ENCODE assay signal across 1 cellular context in the genomic region with DNA sequence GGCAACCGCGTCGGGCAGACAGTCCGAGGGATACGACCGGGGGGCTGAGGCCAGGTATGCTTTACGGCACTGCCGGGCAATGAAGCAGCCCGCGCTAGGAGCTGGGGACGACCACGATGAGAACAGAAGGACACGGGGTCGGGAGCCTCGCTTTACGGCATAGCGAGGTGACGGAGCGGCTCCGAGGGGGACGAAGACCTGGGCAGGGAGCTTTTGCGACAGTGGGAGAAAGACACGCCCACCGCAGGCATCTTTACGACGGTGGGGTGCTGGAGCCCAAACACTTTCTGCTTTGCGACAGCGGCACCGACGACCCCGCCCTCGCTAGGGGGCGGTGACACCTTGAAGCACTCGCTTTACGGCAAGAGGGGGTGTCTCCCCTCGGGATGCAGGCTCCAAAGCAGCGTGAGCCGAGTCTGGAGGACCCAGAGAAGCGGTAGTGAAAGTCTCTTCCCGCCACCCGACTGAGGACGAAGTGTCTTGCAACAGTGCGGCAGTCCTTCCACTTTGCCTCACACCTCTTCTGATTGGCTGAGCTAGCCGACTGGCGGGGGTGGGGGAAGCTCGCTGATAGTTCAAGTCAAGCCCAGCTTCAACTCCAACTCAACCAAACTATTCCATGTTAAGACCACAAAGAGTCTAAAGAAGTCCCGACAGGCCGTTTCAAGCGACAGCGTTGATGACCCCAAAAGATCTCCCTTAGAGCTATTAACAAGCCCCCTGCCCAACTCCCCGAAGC.
TF ChIP-seq lines count a peak whose summit lies in the region.

No MANE protein-coding gene starts in this region.

TF ChIP-seq in HepG2, 621 proteins besides CTCF, POLR2A, EP300 and RAD21 (continued from another document and continues in another):
- TF ChIP-seq ZFP1 (CRISPR knock-in tag; IDR thresholded peaks at IDR 0.05) (peak; percentile 48; the same call in 1 of the 2 replicates), NFIC (IDR thresholded peaks at IDR 0.05; ENCODE audit: low read length) (no peak), KMT2B (CRISPR knock-in tag; IDR thresholded peaks at IDR 0.05) (peak; percentile 44; the same call in 1 of the 2 replicates), NR1H2 (CRISPR knock-in tag; IDR thresholded peaks at IDR 0.05; ENCODE audit: borderline replicate concordance, low read depth) (no peak), KDM5A (IDR thresholded peaks at IDR 0.05; ENCODE audit: borderline replicate concordance, low read length) (peak; percentile 85; the same call in 1 of the 2 replicates), ZNF614 (CRISPR knock-in tag; IDR thresholded peaks at IDR 0.05; ENCODE audit: borderline replicate concordance) (peak; percentile 78; the same call in 1 of the 2 replicates), ZNF563 (CRISPR knock-in tag; IDR thresholded peaks at IDR 0.05) (no peak), MIXL1 (CRISPR knock-in tag; IDR thresholded peaks at IDR 0.05) (peak; percentile 48; the same call in 1 of the 2 replicates), PHF21A (CRISPR knock-in tag; IDR thresholded peaks at IDR 0.05) (peak; percentile 94), CBX5 (CRISPR knock-in tag; IDR thresholded peaks at IDR 0.05; ENCODE audit: borderline replicate concordance) (peak; percentile 73; the same call in 1 of the 2 replicates), SPEN (CRISPR knock-in tag; IDR thresholded peaks at IDR 0.05; ENCODE audit: low read depth) (peak; percentile 93), SKI (IDR thresholded peaks at IDR 0.05; ENCODE audit: partially characterized antibody) (peak; percentile 60), STAG1 (CRISPR knock-in tag; IDR thresholded peaks at IDR 0.05) (no peak), ZNF713 (CRISPR knock-in tag; IDR thresholded peaks at IDR 0.05) (peak; percentile 91; the same call in 1 of the 2 replicates), ZZZ3 (CRISPR knock-in tag; IDR thresholded peaks at IDR 0.05; ENCODE audit: borderline replicate concordance) (peak; percentile 87; the same call in 1 of the 2 replicates), ZNF501 (CRISPR knock-in tag; IDR thresholded peaks at IDR 0.05) (peak; percentile 33; the same call in 1 of the 2 replicates), MXI1 (IDR thresholded peaks at IDR 0.05; ENCODE audit: borderline replicate concordance, low read depth, low read length) (peak; percentile 83; the same call in 1 of the 3 replicates), DMAP1 (CRISPR knock-in tag; IDR thresholded peaks at IDR 0.05) (peak; percentile 68; the same call in 1 of the 2 replicates), KDM6A (CRISPR knock-in tag; IDR thresholded peaks at IDR 0.05; ENCODE audit: low read depth) (no peak), NR2C2 (CRISPR knock-in tag; IDR thresholded peaks at IDR 0.05; ENCODE audit: borderline replicate concordance) (peak; percentile 95), YEATS2 (CRISPR knock-in tag; IDR thresholded peaks at IDR 0.05; ENCODE audit: borderline replicate concordance) (peak; percentile 83; the same call in 1 of the 2 replicates), ZKSCAN8 (CRISPR knock-in tag; IDR thresholded peaks at IDR 0.05; ENCODE audit: borderline replicate concordance) (no peak), SMAD1 (CRISPR knock-in tag; IDR thresholded peaks at IDR 0.05; ENCODE audit: borderline replicate concordance, low read depth) (peak; percentile 77; the same call in 1 of the 2 replicates), SP140L (CRISPR knock-in tag; IDR thresholded peaks at IDR 0.05; ENCODE audit: borderline replicate concordance) (no peak), HDAC1 (CRISPR knock-in tag; IDR thresholded peaks at IDR 0.05) (peak; percentile 81)
- TF ChIP-seq, protein P1, sequence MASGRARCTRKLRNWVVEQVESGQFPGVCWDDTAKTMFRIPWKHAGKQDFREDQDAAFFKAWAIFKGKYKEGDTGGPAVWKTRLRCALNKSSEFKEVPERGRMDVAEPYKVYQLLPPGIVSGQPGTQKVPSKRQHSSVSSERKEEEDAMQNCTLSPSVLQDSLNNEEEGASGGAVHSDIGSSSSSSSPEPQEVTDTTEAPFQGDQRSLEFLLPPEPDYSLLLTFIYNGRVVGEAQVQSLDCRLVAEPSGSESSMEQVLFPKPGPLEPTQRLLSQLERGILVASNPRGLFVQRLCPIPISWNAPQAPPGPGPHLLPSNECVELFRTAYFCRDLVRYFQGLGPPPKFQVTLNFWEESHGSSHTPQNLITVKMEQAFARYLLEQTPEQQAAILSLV (CRISPR knock-in tag; IDR thresholded peaks at IDR 0.05; ENCODE audit: borderline replicate concordance), result peak; percentile 36; the same call in 1 of the 2 replicates
- TF ChIP-seq, protein P2, sequence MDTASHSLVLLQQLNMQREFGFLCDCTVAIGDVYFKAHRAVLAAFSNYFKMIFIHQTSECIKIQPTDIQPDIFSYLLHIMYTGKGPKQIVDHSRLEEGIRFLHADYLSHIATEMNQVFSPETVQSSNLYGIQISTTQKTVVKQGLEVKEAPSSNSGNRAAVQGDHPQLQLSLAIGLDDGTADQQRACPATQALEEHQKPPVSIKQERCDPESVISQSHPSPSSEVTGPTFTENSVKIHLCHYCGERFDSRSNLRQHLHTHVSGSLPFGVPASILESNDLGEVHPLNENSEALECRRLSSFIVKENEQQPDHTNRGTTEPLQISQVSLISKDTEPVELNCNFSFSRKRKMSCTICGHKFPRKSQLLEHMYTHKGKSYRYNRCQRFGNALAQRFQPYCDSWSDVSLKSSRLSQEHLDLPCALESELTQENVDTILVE (CRISPR knock-in tag; IDR thresholded peaks at IDR 0.05), result peak; percentile 98
- TF ChIP-seq, protein P3, sequence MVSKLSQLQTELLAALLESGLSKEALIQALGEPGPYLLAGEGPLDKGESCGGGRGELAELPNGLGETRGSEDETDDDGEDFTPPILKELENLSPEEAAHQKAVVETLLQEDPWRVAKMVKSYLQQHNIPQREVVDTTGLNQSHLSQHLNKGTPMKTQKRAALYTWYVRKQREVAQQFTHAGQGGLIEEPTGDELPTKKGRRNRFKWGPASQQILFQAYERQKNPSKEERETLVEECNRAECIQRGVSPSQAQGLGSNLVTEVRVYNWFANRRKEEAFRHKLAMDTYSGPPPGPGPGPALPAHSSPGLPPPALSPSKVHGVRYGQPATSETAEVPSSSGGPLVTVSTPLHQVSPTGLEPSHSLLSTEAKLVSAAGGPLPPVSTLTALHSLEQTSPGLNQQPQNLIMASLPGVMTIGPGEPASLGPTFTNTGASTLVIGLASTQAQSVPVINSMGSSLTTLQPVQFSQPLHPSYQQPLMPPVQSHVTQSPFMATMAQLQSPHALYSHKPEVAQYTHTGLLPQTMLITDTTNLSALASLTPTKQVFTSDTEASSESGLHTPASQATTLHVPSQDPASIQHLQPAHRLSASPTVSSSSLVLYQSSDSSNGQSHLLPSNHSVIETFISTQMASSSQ (IDR thresholded peaks at IDR 0.05; ENCODE audit: low read depth), result no peak
- TF ChIP-seq, protein P3 (CRISPR knock-in tag; IDR thresholded peaks at IDR 0.05; ENCODE audit: borderline replicate concordance), result peak; percentile 68; the same call in 1 of the 2 replicates
- TF ChIP-seq, protein P4, sequence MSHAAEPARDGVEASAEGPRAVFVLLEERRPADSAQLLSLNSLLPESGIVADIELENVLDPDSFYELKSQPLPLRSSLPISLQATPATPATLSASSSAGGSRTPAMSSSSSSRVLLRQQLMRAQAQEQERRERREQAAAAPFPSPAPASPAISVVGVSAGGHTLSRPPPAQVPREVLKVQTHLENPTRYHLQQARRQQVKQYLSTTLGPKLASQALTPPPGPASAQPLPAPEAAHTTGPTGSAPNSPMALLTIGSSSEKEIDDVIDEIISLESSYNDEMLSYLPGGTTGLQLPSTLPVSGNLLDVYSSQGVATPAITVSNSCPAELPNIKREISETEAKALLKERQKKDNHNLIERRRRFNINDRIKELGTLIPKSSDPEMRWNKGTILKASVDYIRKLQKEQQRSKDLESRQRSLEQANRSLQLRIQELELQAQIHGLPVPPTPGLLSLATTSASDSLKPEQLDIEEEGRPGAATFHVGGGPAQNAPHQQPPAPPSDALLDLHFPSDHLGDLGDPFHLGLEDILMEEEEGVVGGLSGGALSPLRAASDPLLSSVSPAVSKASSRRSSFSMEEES (CRISPR knock-in tag; IDR thresholded peaks at IDR 0.05), result peak; percentile 41; the same call in 1 of the 2 replicates
- TF ChIP-seq, protein P5, sequence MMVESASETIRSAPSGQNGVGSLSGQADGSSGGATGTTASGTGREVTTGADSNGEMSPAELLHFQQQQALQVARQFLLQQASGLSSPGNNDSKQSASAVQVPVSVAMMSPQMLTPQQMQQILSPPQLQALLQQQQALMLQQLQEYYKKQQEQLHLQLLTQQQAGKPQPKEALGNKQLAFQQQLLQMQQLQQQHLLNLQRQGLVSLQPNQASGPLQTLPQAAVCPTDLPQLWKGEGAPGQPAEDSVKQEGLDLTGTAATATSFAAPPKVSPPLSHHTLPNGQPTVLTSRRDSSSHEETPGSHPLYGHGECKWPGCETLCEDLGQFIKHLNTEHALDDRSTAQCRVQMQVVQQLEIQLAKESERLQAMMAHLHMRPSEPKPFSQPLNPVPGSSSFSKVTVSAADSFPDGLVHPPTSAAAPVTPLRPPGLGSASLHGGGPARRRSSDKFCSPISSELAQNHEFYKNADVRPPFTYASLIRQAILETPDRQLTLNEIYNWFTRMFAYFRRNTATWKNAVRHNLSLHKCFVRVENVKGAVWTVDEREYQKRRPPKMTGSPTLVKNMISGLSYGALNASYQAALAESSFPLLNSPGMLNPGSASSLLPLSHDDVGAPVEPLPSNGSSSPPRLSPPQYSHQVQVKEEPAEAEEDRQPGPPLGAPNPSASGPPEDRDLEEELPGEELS (CRISPR knock-in tag; IDR thresholded peaks at IDR 0.05), result peak; percentile 63
- TF ChIP-seq, protein P6, sequence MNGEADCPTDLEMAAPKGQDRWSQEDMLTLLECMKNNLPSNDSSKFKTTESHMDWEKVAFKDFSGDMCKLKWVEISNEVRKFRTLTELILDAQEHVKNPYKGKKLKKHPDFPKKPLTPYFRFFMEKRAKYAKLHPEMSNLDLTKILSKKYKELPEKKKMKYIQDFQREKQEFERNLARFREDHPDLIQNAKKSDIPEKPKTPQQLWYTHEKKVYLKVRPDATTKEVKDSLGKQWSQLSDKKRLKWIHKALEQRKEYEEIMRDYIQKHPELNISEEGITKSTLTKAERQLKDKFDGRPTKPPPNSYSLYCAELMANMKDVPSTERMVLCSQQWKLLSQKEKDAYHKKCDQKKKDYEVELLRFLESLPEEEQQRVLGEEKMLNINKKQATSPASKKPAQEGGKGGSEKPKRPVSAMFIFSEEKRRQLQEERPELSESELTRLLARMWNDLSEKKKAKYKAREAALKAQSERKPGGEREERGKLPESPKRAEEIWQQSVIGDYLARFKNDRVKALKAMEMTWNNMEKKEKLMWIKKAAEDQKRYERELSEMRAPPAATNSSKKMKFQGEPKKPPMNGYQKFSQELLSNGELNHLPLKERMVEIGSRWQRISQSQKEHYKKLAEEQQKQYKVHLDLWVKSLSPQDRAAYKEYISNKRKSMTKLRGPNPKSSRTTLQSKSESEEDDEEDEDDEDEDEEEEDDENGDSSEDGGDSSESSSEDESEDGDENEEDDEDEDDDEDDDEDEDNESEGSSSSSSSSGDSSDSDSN (CRISPR knock-in tag; IDR thresholded peaks at IDR 0.05), result peak; percentile 80
- TF ChIP-seq, protein P7, sequence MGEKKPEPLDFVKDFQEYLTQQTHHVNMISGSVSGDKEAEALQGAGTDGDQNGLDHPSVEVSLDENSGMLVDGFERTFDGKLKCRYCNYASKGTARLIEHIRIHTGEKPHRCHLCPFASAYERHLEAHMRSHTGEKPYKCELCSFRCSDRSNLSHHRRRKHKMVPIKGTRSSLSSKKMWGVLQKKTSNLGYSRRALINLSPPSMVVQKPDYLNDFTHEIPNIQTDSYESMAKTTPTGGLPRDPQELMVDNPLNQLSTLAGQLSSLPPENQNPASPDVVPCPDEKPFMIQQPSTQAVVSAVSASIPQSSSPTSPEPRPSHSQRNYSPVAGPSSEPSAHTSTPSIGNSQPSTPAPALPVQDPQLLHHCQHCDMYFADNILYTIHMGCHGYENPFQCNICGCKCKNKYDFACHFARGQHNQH (CRISPR knock-in tag; IDR thresholded peaks at IDR 0.05), result peak; percentile 69
- TF ChIP-seq, protein P8, sequence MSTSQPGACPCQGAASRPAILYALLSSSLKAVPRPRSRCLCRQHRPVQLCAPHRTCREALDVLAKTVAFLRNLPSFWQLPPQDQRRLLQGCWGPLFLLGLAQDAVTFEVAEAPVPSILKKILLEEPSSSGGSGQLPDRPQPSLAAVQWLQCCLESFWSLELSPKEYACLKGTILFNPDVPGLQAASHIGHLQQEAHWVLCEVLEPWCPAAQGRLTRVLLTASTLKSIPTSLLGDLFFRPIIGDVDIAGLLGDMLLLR (CRISPR knock-in tag; IDR thresholded peaks at IDR 0.05), result peak; percentile 52; the same call in 1 of the 2 replicates
- TF ChIP-seq, protein P9, sequence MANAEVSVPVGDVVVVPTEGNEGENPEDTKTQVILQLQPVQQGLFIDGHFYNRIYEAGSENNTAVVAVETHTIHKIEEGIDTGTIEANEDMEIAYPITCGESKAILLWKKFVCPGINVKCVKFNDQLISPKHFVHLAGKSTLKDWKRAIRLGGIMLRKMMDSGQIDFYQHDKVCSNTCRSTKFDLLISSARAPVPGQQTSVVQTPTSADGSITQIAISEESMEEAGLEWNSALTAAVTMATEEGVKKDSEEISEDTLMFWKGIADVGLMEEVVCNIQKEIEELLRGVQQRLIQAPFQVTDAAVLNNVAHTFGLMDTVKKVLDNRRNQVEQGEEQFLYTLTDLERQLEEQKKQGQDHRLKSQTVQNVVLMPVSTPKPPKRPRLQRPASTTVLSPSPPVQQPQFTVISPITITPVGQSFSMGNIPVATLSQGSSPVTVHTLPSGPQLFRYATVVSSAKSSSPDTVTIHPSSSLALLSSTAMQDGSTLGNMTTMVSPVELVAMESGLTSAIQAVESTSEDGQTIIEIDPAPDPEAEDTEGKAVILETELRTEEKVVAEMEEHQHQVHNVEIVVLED (CRISPR knock-in tag; IDR thresholded peaks at IDR 0.05; ENCODE audit: borderline replicate concordance), result peak; percentile 86
- TF ChIP-seq, protein P10, sequence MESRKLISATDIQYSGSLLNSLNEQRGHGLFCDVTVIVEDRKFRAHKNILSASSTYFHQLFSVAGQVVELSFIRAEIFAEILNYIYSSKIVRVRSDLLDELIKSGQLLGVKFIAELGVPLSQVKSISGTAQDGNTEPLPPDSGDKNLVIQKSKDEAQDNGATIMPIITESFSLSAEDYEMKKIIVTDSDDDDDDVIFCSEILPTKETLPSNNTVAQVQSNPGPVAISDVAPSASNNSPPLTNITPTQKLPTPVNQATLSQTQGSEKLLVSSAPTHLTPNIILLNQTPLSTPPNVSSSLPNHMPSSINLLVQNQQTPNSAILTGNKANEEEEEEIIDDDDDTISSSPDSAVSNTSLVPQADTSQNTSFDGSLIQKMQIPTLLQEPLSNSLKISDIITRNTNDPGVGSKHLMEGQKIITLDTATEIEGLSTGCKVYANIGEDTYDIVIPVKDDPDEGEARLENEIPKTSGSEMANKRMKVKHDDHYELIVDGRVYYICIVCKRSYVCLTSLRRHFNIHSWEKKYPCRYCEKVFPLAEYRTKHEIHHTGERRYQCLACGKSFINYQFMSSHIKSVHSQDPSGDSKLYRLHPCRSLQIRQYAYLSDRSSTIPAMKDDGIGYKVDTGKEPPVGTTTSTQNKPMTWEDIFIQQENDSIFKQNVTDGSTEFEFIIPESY (CRISPR knock-in tag; IDR thresholded peaks at IDR 0.05), result 0 out of 2 replicates have a peak, but pooled peaks have one; percentile 2
